Comparison of ENCODE assay signal across 1 cellular context in the genomic region with DNA sequence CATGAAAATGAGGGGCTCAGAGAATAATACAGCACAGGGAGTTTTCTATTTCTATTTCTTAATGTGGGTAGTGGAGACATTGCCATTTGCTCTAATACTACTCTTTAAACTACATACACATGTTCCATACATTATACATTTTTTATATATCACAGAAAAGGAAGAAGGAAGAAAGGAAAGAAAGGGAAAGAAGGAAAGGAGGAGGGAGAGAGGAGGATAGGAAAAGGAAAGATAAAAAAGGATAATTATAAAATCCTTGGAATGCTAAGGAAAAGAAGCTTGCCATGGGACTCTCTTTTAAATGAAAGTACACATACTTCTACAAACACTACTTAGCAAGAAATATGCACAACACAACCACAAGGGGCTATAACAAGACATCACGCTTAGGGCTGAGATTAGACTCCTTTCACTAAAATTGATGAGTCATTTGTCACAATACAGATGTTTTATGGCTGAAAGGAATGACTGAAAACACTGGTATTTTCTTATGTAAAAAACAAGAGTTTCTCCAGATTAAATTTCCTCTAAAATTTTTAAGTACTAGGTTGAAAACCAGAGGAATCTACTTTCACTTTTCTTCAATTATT.
TF ChIP-seq lines count a peak whose summit lies in the region.

No MANE protein-coding gene starts in this region.

TF ChIP-seq in HCT116, 20 proteins besides CTCF, POLR2A, EP300 and RAD21 (continued from another document):
- TF ChIP-seq YY1 (IDR thresholded peaks at IDR 0.05; ENCODE audit: extremely low read depth, insufficient replicate concordance, low read depth, low read length) (no peak), JUND (IDR thresholded peaks at IDR 0.05) (no peak), SRF (IDR thresholded peaks at IDR 0.05; ENCODE audit: low read depth) (no peak), SIN3A (IDR thresholded peaks at IDR 0.05; ENCODE audit: low read depth) (no peak), SP1 (IDR thresholded peaks at IDR 0.05; ENCODE audit: low read depth) (no peak), POLR2AphosphoS5 (IDR thresholded peaks at IDR 0.05; ENCODE audit: low read depth, low read length) (no peak), CBX3 (IDR thresholded peaks at IDR 0.05; ENCODE audit: low read depth) (no peak), CEBPB (IDR thresholded peaks at IDR 0.05; ENCODE audit: low read depth) (no peak), ZNF274 (IDR thresholded peaks at IDR 0.05; ENCODE audit: low read depth, low read length) (no peak), TCF7L2 (IDR thresholded peaks at IDR 0.05; ENCODE audit: borderline replicate concordance, extremely low read depth, insufficient read depth, insufficient read length) (no peak), ZFX (IDR thresholded peaks at IDR 0.05) (no peak)
- TF ChIP-seq, protein P1, sequence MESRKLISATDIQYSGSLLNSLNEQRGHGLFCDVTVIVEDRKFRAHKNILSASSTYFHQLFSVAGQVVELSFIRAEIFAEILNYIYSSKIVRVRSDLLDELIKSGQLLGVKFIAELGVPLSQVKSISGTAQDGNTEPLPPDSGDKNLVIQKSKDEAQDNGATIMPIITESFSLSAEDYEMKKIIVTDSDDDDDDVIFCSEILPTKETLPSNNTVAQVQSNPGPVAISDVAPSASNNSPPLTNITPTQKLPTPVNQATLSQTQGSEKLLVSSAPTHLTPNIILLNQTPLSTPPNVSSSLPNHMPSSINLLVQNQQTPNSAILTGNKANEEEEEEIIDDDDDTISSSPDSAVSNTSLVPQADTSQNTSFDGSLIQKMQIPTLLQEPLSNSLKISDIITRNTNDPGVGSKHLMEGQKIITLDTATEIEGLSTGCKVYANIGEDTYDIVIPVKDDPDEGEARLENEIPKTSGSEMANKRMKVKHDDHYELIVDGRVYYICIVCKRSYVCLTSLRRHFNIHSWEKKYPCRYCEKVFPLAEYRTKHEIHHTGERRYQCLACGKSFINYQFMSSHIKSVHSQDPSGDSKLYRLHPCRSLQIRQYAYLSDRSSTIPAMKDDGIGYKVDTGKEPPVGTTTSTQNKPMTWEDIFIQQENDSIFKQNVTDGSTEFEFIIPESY (IDR thresholded peaks at IDR 0.05; ENCODE audit: extremely low read depth, insufficient replicate concordance, low read length) = no peak
